ENCODE assay signal across 1 cellular context in the genomic region with DNA sequence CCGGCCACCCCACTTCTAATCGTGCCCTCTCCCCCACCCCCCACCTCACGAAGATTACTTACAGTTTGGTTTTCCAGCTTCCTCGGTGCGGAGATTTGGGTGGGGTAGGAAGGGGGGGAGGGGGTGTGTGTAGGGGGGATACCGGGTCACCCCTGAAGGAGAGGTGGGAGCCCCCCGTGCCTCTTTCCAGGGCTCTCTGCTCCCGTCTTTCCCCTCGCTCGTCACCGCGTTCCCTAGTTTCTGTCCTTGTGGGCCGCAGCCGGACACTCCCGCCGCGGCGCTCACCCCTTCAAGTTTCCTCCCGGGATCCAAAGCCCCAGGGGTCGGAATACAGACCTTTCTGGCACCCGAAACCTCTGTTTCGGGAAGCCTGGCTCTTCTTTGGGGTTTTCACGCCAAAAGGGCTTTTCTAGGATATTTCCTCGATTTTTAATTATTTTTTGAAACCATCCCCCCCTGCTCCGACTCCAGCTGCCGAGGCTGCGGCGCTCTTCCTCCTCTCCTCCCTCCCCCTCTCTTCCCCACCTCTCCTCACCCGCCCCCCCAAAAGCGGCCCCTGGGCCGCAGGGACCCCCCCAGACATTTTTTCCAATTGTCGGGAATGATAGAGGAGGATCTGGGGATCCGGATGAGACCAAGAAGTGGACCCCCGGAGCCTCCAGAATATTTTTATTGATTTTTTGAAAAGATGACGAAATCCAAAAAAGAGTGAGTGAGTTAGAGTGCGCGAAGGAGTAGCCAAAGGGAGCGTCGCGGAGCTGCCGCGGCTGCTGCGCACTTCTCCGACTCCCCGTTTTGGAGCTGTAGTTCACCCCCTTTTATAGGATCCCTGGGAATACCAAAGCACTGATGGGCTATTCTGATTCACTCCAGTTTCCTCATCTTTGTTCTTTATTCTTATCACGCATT.
A peak's percentile ranks its signal among the peaks of the same experiment; 100 is the strongest.
TF ChIP-seq lines count a peak whose summit lies in the region.

No MANE protein-coding gene starts in this region.

TF ChIP-seq in H1, 55 proteins besides CTCF, POLR2A, EP300 and RAD21:
- TF ChIP-seq CREB1 (IDR thresholded peaks at IDR 0.05), result peak; percentile 60; the same call in 1 of the 2 replicates
- no peak for TF ChIP-seq SUZ12 (IDR thresholded peaks at IDR 0.05; ENCODE audit: low read length)
- TF ChIP-seq TCF12 (IDR thresholded peaks at IDR 0.05; ENCODE audit: low read depth, low read length), result no peak
- TF ChIP-seq, protein P1, sequence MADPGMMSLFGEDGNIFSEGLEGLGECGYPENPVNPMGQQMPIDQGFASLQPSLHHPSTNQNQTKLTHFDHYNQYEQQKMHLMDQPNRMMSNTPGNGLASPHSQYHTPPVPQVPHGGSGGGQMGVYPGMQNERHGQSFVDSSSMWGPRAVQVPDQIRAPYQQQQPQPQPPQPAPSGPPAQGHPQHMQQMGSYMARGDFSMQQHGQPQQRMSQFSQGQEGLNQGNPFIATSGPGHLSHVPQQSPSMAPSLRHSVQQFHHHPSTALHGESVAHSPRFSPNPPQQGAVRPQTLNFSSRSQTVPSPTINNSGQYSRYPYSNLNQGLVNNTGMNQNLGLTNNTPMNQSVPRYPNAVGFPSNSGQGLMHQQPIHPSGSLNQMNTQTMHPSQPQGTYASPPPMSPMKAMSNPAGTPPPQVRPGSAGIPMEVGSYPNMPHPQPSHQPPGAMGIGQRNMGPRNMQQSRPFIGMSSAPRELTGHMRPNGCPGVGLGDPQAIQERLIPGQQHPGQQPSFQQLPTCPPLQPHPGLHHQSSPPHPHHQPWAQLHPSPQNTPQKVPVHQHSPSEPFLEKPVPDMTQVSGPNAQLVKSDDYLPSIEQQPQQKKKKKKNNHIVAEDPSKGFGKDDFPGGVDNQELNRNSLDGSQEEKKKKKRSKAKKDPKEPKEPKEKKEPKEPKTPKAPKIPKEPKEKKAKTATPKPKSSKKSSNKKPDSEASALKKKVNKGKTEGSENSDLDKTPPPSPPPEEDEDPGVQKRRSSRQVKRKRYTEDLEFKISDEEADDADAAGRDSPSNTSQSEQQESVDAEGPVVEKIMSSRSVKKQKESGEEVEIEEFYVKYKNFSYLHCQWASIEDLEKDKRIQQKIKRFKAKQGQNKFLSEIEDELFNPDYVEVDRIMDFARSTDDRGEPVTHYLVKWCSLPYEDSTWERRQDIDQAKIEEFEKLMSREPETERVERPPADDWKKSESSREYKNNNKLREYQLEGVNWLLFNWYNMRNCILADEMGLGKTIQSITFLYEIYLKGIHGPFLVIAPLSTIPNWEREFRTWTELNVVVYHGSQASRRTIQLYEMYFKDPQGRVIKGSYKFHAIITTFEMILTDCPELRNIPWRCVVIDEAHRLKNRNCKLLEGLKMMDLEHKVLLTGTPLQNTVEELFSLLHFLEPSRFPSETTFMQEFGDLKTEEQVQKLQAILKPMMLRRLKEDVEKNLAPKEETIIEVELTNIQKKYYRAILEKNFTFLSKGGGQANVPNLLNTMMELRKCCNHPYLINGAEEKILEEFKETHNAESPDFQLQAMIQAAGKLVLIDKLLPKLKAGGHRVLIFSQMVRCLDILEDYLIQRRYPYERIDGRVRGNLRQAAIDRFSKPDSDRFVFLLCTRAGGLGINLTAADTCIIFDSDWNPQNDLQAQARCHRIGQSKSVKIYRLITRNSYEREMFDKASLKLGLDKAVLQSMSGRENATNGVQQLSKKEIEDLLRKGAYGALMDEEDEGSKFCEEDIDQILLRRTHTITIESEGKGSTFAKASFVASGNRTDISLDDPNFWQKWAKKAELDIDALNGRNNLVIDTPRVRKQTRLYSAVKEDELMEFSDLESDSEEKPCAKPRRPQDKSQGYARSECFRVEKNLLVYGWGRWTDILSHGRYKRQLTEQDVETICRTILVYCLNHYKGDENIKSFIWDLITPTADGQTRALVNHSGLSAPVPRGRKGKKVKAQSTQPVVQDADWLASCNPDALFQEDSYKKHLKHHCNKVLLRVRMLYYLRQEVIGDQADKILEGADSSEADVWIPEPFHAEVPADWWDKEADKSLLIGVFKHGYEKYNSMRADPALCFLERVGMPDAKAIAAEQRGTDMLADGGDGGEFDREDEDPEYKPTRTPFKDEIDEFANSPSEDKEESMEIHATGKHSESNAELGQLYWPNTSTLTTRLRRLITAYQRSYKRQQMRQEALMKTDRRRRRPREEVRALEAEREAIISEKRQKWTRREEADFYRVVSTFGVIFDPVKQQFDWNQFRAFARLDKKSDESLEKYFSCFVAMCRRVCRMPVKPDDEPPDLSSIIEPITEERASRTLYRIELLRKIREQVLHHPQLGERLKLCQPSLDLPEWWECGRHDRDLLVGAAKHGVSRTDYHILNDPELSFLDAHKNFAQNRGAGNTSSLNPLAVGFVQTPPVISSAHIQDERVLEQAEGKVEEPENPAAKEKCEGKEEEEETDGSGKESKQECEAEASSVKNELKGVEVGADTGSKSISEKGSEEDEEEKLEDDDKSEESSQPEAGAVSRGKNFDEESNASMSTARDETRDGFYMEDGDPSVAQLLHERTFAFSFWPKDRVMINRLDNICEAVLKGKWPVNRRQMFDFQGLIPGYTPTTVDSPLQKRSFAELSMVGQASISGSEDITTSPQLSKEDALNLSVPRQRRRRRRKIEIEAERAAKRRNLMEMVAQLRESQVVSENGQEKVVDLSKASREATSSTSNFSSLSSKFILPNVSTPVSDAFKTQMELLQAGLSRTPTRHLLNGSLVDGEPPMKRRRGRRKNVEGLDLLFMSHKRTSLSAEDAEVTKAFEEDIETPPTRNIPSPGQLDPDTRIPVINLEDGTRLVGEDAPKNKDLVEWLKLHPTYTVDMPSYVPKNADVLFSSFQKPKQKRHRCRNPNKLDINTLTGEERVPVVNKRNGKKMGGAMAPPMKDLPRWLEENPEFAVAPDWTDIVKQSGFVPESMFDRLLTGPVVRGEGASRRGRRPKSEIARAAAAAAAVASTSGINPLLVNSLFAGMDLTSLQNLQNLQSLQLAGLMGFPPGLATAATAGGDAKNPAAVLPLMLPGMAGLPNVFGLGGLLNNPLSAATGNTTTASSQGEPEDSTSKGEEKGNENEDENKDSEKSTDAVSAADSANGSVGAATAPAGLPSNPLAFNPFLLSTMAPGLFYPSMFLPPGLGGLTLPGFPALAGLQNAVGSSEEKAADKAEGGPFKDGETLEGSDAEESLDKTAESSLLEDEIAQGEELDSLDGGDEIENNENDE (IDR thresholded peaks at IDR 0.05; ENCODE audit: insufficient replicate concordance, low read length), result no peak
- TF ChIP-seq TBP (IDR thresholded peaks at IDR 0.05; ENCODE audit: low read depth, low read length), result peak; percentile 75
- TF ChIP-seq CEBPB (IDR thresholded peaks at IDR 0.05; ENCODE audit: low read depth, low read length), result peak; percentile 19; the same call in 1 of the 2 replicates
- TF ChIP-seq ZNF274 (IDR thresholded peaks at IDR 0.05; ENCODE audit: borderline replicate concordance, extremely low read depth, low read length), result no peak
- TF ChIP-seq RBBP5 (IDR thresholded peaks at IDR 0.05; ENCODE audit: borderline replicate concordance, low read depth, low read length), result 0 out of 2 replicates have a peak, but pooled peaks have one; percentile 13
- peak; percentile 17; the same call in 1 of the 2 replicates for TF ChIP-seq POLR2AphosphoS5 (IDR thresholded peaks at IDR 0.05; ENCODE audit: low read depth, low read length)
- 0 out of 2 replicates have a peak, but pooled peaks have one; percentile 55 for TF ChIP-seq TAF1 (IDR thresholded peaks at IDR 0.05; ENCODE audit: low read depth, low read length)
TF ChIP-seq in H1: peak in this region for 6.
